19 cellular contexts compared by ENCODE assay signal in genomic region chr6:111215134-111215533, GRCh38.
DNase-seq lines count a peak whose midpoint lies in the region; ATAC-seq, FAIRE-seq and TF ChIP-seq lines count a peak whose summit lies in the region.
"Had no signal": no experiment of that assay in that cellular context is flagged by ENCODE, and none has a peak within 500 bp of the region (broad histone marks: within the 10 kb centered on the region; RNA-seq: fewer than 3 reads in every experiment).

No MANE protein-coding gene starts in this region.

- DNase-seq in left ventricle myocardium superior (no peak), left cardiac atrium (no peak), body of pancreas (no peak), left lung (no peak), GM19240 (ENCODE audit: insufficient read length, low spot score) (no peak), urothelium cell line (ENCODE audit: low spot score) (no peak)
- DNase-seq: Calu3; CD8-positive, alpha-beta T cell; DND-41; EL; GOT3; H7; HFFc6; IMR-90 had no signal

- H3K4me3 ChIP-seq in body of pancreas (no peak overlapping the region), left lung (no peak overlapping the region)
- H3K4me3 ChIP-seq: BLaER1 treated with 17β-estradiol and CSF1 and Interleukin-3, amounts not matched to agents 10 nM and 100 nM had no signal

- no peak for FAIRE-seq in urothelium cell line (lab: Jason Lieb, UNC)
- FAIRE-seq: GM12891, GM19239 had no signal

- intact Hi-C loops in left ventricle myocardium superior (cut with micrococcal nuclease): no loop called here
- intact Hi-C loops in left cardiac atrium (cut with DNase I): loop anchor here in 1 of 2 donors (10.0 kb wide), 1 partner anchor 160 kb away; no protein-coding TSS in a partner anchor
- intact Hi-C loops in body of pancreas (cut with DNase I): no loop called here
- intact Hi-C loops in left lung (cut with DNase I): no loop called here

- TF ChIP-seq POLR2A in body of pancreas (IDR thresholded peaks at IDR 0.05): no peak

- H3K27ac ChIP-seq in body of pancreas (peak overlapping the region in 2 of 4 donors; percentile 6 to 24), left lung (no peak overlapping the region)
- H3K27ac ChIP-seq: BLaER1 treated with 17β-estradiol and CSF1 and Interleukin-3, amounts not matched to agents 10 nM and 100 nM; HL-60 had no signal

- H3K36me3 ChIP-seq in body of pancreas (replicated peaks in 1 of 2; ENCODE audit: insufficient read depth in 1 of 2, low read depth in 2 of 2): no peaks in the 10 kb centered on the region
- H3K36me3 ChIP-seq in left lung: no peaks in the 10 kb centered on the region

- H3K27me3 ChIP-seq in body of pancreas: no peaks in the 10 kb centered on the region
- H3K27me3 ChIP-seq in left lung: no peaks in the 10 kb centered on the region
- H3K27me3 ChIP-seq: BLaER1 treated with 17β-estradiol and CSF1 and Interleukin-3, amounts not matched to agents 10 nM and 100 nM had no signal

- H3K4me1 ChIP-seq in body of pancreas (peaks cover 13% of the 10 kb centered on the region), left lung (no peaks in the 10 kb centered on the region)
- H3K4me1 ChIP-seq: BLaER1 treated with 17β-estradiol and CSF1 and Interleukin-3, amounts not matched to agents 10 nM and 100 nM had no signal

- H3K9me3 ChIP-seq in body of pancreas (no peaks in the 10 kb centered on the region), left lung (no peaks in the 10 kb centered on the region)
- H3K9me3 ChIP-seq: BLaER1 treated with 17β-estradiol and CSF1 and Interleukin-3, amounts not matched to agents 10 nM and 100 nM had no signal

- TF ChIP-seq CTCF in body of pancreas (IDR thresholded peaks at IDR 0.05) (no peak), left lung (IDR thresholded peaks at IDR 0.05) (no peak)

- ATAC-seq in left ventricle myocardium superior (peak; percentile 18), left cardiac atrium (no peak), body of pancreas (peak; percentile 57), left lung (peak; percentile 13)
- ATAC-seq: CD8-positive, alpha-beta T cell; HCT116 had no signal

- 10 to 23% methylated on average over 1 of the region's 1 CpG for WGBS in body of pancreas, 2 donors

Comparison
In these comparisons a context has a peak if more than half of its experiments do, and no peak if none do; other contexts are left out.
1. ATAC-seq: peak in left ventricle myocardium superior (single experiment), body of pancreas (single experiment) and left lung (single experiment); none in left cardiac atrium (0 of 2).